Comparison of ENCODE assay signal across 8 cellular contexts in the genomic region with DNA sequence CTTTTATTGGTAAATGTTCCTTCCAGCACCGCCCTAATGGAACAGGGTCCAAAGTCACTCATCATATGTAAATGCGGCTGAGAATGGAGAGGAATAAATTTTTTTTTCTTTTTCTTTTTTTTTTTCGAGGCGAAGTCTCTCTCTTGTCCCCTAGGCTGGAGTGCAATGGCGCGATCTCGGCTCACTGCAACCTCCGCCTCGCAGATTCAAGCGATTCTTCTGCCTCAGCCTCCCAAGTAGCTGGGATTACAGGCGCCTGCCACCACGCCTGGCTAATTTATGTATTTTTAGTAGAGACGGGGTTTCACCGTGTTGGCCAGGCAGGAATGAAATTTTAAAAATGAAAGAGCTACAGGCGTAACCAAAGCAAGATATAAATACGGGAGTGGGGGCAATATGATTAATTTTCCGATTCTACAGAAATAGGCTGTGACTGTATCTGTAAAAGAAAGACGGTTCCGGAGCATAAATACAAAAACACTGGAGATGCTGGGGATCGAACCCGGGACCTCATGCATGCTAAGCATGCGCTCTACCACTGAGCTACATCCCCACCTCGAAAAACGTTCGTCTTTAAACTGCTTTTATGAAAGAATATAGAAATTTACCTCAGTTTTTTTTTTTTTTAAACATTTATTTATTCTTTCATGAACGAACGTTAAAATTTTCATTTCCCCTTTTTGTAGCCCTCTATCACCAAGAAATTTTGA.
A peak's percentile ranks its signal among the peaks of the same experiment; 100 is the strongest.
DNase-seq lines count a peak whose midpoint lies in the region; ATAC-seq and TF ChIP-seq lines count a peak whose summit lies in the region.

No MANE protein-coding gene starts in this region.

- H3K27me3 Mint-ChIP-seq in activated CD8-positive, alpha-beta memory T cell treated with anti-CD3 and anti-CD28 coated beads, Interleukin-2, amount 10 ng/mL, durations not matched to agents 7 days and 5 days: peaks cover 66% of the 10 kb centered on the region

- H3K36me3 Mint-ChIP-seq in activated CD8-positive, alpha-beta memory T cell treated with anti-CD3 and anti-CD28 coated beads, Interleukin-2, amount 10 ng/mL, durations not matched to agents 7 days and 5 days: no peaks in the 10 kb centered on the region

- ATAC-seq in HG02642 (IDR thresholded peaks at IDR 0.05; ENCODE audit: poor library complexity, unreplicated experiment): peak; percentile 81
- peak; percentile 76 for ATAC-seq in activated CD8-positive, alpha-beta memory T cell treated with anti-CD3 and anti-CD28 coated beads, Interleukin-2, amount 10 ng/mL, durations not matched to agents 7 days and 5 days
- ATAC-seq in GM18520 (IDR thresholded peaks at IDR 0.05; ENCODE audit: unreplicated experiment): no peak

- peak overlapping the region; percentile 32 for H3K27ac Mint-ChIP-seq in activated CD8-positive, alpha-beta memory T cell treated with anti-CD3 and anti-CD28 coated beads, Interleukin-2, amount 10 ng/mL, durations not matched to agents 7 days and 5 days

- CTCF ChIA-PET in activated CD8-positive, alpha-beta memory T cell treated with anti-CD3 and anti-CD28 coated beads, Interleukin-2, amount 10 ng/mL, durations not matched to agents 7 days and 5 days (lab: Charles Lee): no interaction called here

- no peaks in the 10 kb centered on the region for H3K9me3 Mint-ChIP-seq in activated CD8-positive, alpha-beta memory T cell treated with anti-CD3 and anti-CD28 coated beads, Interleukin-2, amount 10 ng/mL, durations not matched to agents 7 days and 5 days (ENCODE audit: low read depth)

- DNase-seq in DMS 273 treated with DMSO at 0.1 percent for 48 hours (lab: John Stamatoyannopoulos, UW) (peak; percentile 37), NCI-H524 treated with DMSO at 0.1 percent for 48 hours (lab: John Stamatoyannopoulos, UW) (peak; percentile 31), epithelial cell of esophagus (ENCODE audit: low read depth) (peak; percentile 65), myocyte (ENCODE audit: low read depth) (peak; percentile 56), superior temporal gyrus (ENCODE audit: extremely low spot score) (peak; percentile 79)
- peak; percentile 56 for DNase-seq in activated CD8-positive, alpha-beta memory T cell treated with anti-CD3 and anti-CD28 coated beads, Interleukin-2, amount 10 ng/mL, durations not matched to agents 7 days and 5 days

- peak overlapping the region; percentile 20 for H3K4me3 ChIP-seq in epithelial cell of esophagus (ENCODE audit: low read length)

- TF ChIP-seq CTCF in epithelial cell of esophagus (IDR thresholded peaks at IDR 0.05; ENCODE audit: insufficient read depth, low read depth, low read length, missing control alignments): no peak

- H3K4me1 Mint-ChIP-seq in activated CD8-positive, alpha-beta memory T cell treated with anti-CD3 and anti-CD28 coated beads, Interleukin-2, amount 10 ng/mL, durations not matched to agents 7 days and 5 days: peaks cover 17% of the 10 kb centered on the region

- peak overlapping the region; percentile 68 for H3K4me3 Mint-ChIP-seq in activated CD8-positive, alpha-beta memory T cell treated with anti-CD3 and anti-CD28 coated beads, Interleukin-2, amount 10 ng/mL, durations not matched to agents 7 days and 5 days
